In genomic region chr1:107523061-107523460, GRCh38 we compare ENCODE assay signal across 16 cellular contexts.
A peak's percentile ranks its signal among the peaks of the same experiment; 100 is the strongest.
DNase-seq lines count a peak whose midpoint lies in the region; ATAC-seq, FAIRE-seq and TF ChIP-seq lines count a peak whose summit lies in the region.
"Had no signal": no experiment of that assay in that cellular context is flagged by ENCODE, and none has a peak within 500 bp of the region (broad histone marks: within the 10 kb centered on the region; RNA-seq: fewer than 3 reads in every experiment).

No MANE protein-coding gene starts in this region.

- H3K4me3 Mint-ChIP-seq in H9 (no peak overlapping the region), nephron progenitor cell (no peak overlapping the region), mesothelial cell of epicardium (no peak overlapping the region)

- WGBS in H9 (ENCODE audit: extremely low coverage, insufficient read length, low lambda C conversion rate) = no CpG with 5 or more reads among the region's 4 CpGs
- WGBS in H1 (ENCODE audit: extremely low coverage in 1 of 2, insufficient coverage in 1 of 2, insufficient read length in 1 of 2, insufficient replicate concordance in 2 of 2, low coverage in 1 of 2, low lambda C conversion rate in 2 of 2, missing lambda C conversion rate in 1 of 2), 2 experiments = 72% methylated on average over 4 of the region's 4 CpGs; no CpG with 5 or more reads in 1 of the 2 experiments

- no peak overlapping the region for H3K14ac ChIP-seq in H9 (ENCODE audit: insufficient read depth, low read length)
- no peak overlapping the region for H3K14ac ChIP-seq in H1 (ENCODE audit: insufficient read length)

- no peak overlapping the region for H2AFZ ChIP-seq in H9 (ENCODE audit: low read length)
- H2AFZ ChIP-seq in H1 (ENCODE audit: low read length) = no peak overlapping the region

- H3K27me3 ChIP-seq in DOHH2 (ENCODE audit: control insufficient read depth, low read length) = no peaks in the 10 kb centered on the region
- H3K27me3 ChIP-seq in H9 (ENCODE audit: insufficient read depth, low read length) = no peaks in the 10 kb centered on the region
- H3K27me3 ChIP-seq in H1 (replicated peaks in 1 of 4; ENCODE audit: control insufficient read depth in 3 of 4, extremely low read depth in 1 of 4, insufficient read depth in 3 of 4, low read length in 3 of 4) = no peaks in the 10 kb centered on the region
- H3K27me3 ChIP-seq: BLaER1 had no signal

- peaks cover 58% of the 10 kb centered on the region for H3K4me1 ChIP-seq in DOHH2 (ENCODE audit: control insufficient read depth, low read length)
- no peaks in the 10 kb centered on the region for H3K4me1 ChIP-seq in H9 (ENCODE audit: insufficient read depth, low read length)
- H3K4me1 ChIP-seq in H1 (replicated peaks in 1 of 4; ENCODE audit: control insufficient read depth in 3 of 4, insufficient read depth in 4 of 4, low read length in 3 of 4) = peaks cover 0 to 10% (median 7%) of the 10 kb centered on the region in 4 experiments; a peak in 4 of 7 replicates
- H3K4me1 ChIP-seq: Caco-2 had no signal

- no peak overlapping the region for H2BK20ac ChIP-seq in H9 (ENCODE audit: low read depth, low read length, poor library complexity, severe bottlenecking)
- H2BK20ac ChIP-seq in H1 (ENCODE audit: low read length) = no peak overlapping the region

- FAIRE-seq in H1 (lab: Jason Lieb, UNC) = no peak
- FAIRE-seq: GM12878, GM18507, GM19239 had no signal

- CTCF ChIA-PET in H1 (lab: Charles Lee; ENCODE audit: partially characterized antibody) = interaction anchor here (0.7 to 1.7 kb wide), 9 partner anchors 9 to 325 kb away, joined by 3 to 5 read pairs (median 3); no protein-coding TSS in a partner anchor

- no peak for TF ChIP-seq EP300 in H1 (IDR thresholded peaks at IDR 0.05; ENCODE audit: borderline replicate concordance in 1 of 2, low read depth in 2 of 2, low read length in 2 of 2)

- H3K4me1 Mint-ChIP-seq in H9 (peaks cover 31 to 36% of the 10 kb centered on the region in 2 experiments), nephron progenitor cell (no peaks in the 10 kb centered on the region), mesothelial cell of epicardium (peaks cover 12% of the 10 kb centered on the region)
- H3K4me1 Mint-ChIP-seq: CD8-positive, alpha-beta memory T cell had no signal

- H2BK12ac ChIP-seq in H9 (ENCODE audit: insufficient read length, low read depth, low read length) = no peak overlapping the region
- no peak overlapping the region for H2BK12ac ChIP-seq in H1 (ENCODE audit: low read depth, low read length)

- H2BK120ac ChIP-seq in H9 (ENCODE audit: low read depth, low read length, poor library complexity, severe bottlenecking) = no peak overlapping the region
- no peak overlapping the region for H2BK120ac ChIP-seq in H1 (replicated peaks; ENCODE audit: low read depth, low read length)

- H4K8ac ChIP-seq in H9 (replicated peaks; ENCODE audit: insufficient read length, low read depth, low read length) (no peak overlapping the region), H1 (ENCODE audit: extremely low read depth, insufficient read depth, low read length) (no peak overlapping the region)

- no peaks in the 10 kb centered on the region for H3K9me2 ChIP-seq in DOHH2 (replicated peaks; ENCODE audit: control insufficient read depth, low read length)

- peak; percentile 16 for TF ChIP-seq CTCF in DOHH2 (IDR thresholded peaks at IDR 0.05; ENCODE audit: low read depth, low read length, poor library complexity, severe bottlenecking)
- TF ChIP-seq CTCF in H9 (conservative IDR thresholded peaks at IDR 0.05) = 0 out of 3 replicates have a peak, but pooled peaks have one; percentile 14
- no peak for TF ChIP-seq CTCF in H1 (IDR thresholded peaks at IDR 0.05; ENCODE audit: control extremely low read depth in 1 of 3, insufficient read depth in 1 of 3, low read depth in 1 of 3, low read length in 3 of 3)
- no peak for TF ChIP-seq CTCF in nephron progenitor cell (IDR thresholded peaks at IDR 0.05)
- TF ChIP-seq CTCF in mesothelial cell of epicardium (IDR thresholded peaks at IDR 0.05; ENCODE audit: unreplicated experiment) = no peak

- H3K9ac ChIP-seq in H9 (ENCODE audit: extremely low read depth, insufficient read length, low read length) (no peak overlapping the region), H1 (replicated peaks in 1 of 4; ENCODE audit: extremely low read depth in 1 of 4, low read depth in 3 of 4, low read length in 3 of 4) (no peak overlapping the region)
- H3K9ac ChIP-seq: BLaER1 had no signal

- H3K4me3 ChIP-seq in DOHH2 (ENCODE audit: low read length) (no peak overlapping the region), H1 (ENCODE audit: extremely low read depth in 1 of 4, insufficient read depth in 2 of 4, low read depth in 3 of 4, low read length in 4 of 4) (no peak overlapping the region)
- H3K4me3 ChIP-seq: BLaER1, GM12878 had no signal

- no peaks in the 10 kb centered on the region for H3K79me1 ChIP-seq in H9 (ENCODE audit: insufficient read depth, low read depth, low read length, poor library complexity, severe bottlenecking)
- H3K79me1 ChIP-seq in H1 (ENCODE audit: low read depth, low read length) = no peaks in the 10 kb centered on the region

- H4K20me1 ChIP-seq in DOHH2 (ENCODE audit: control insufficient read depth, insufficient read depth, low read depth, low read length) = no peaks in the 10 kb centered on the region
- H4K20me1 ChIP-seq in H9 (ENCODE audit: control insufficient read depth, insufficient read depth, insufficient read length) = no peaks in the 10 kb centered on the region
- H4K20me1 ChIP-seq in H1 (replicated peaks in 1 of 2; ENCODE audit: control insufficient read depth in 1 of 2, insufficient read depth in 2 of 2, low read length in 2 of 2) = no peaks in the 10 kb centered on the region
- H4K20me1 ChIP-seq: BLaER1 had no signal

- no peak overlapping the region for H4K91ac ChIP-seq in H9 (ENCODE audit: insufficient read length, low read depth, low read length)
- no peak overlapping the region for H4K91ac ChIP-seq in H1 (replicated peaks; ENCODE audit: insufficient read length, low read length)

- no peak for ATAC-seq in GM19035 (IDR thresholded peaks at IDR 0.05; ENCODE audit: unreplicated experiment)
- ATAC-seq: GM12878 had no signal

- H3K4me2 ChIP-seq in DOHH2 (ENCODE audit: low read length) (no peak overlapping the region), H9 (ENCODE audit: insufficient read depth, insufficient read length, low read length) (no peak overlapping the region), H1 (ENCODE audit: insufficient read depth in 1 of 2, low read depth in 2 of 2, low read length in 2 of 2) (no peak overlapping the region)
- H3K4me2 ChIP-seq: BLaER1 had no signal

- H3T11ph ChIP-seq in H9 (ENCODE audit: low read length) = no peak overlapping the region

- H3F3A ChIP-seq in DOHH2 (ENCODE audit: control insufficient read depth, insufficient read depth) = peaks cover 6% of the 10 kb centered on the region; the same call in 1 of the 2 replicates

- H3K9me3 ChIP-seq in DOHH2 (ENCODE audit: control insufficient read depth, insufficient read depth, low read length) (no peaks in the 10 kb centered on the region), H9 (ENCODE audit: control insufficient read depth, low read depth, low read length) (no peaks in the 10 kb centered on the region), H1 (ENCODE audit: insufficient read depth in 2 of 2, low read depth in 1 of 2, low read length in 1 of 2) (no peaks in the 10 kb centered on the region)
- H3K9me3 ChIP-seq: Caco-2 had no signal

- H3K27ac ChIP-seq in DOHH2 (ENCODE audit: low read depth, low read length) (peak overlapping the region; percentile 63; the same call in 1 of the 2 replicates), H9 (ENCODE audit: insufficient read length, low read depth, low read length) (no peak overlapping the region), H1 (ENCODE audit: low read depth, low read length) (no peak overlapping the region)
- H3K27ac ChIP-seq: BLaER1 had no signal

- no peak overlapping the region for H3K56ac ChIP-seq in H9 (ENCODE audit: insufficient read length, low read depth, low read length)
- no peak overlapping the region for H3K56ac ChIP-seq in H1 (replicated peaks; ENCODE audit: insufficient read length, low read depth, low read length)

- H3K4ac ChIP-seq in H9 (ENCODE audit: low read depth, low read length) (no peak overlapping the region), H1 (replicated peaks; ENCODE audit: insufficient read length, low read depth, low read length) (no peak overlapping the region)

- H3K18ac ChIP-seq in H9 (ENCODE audit: insufficient read length, low read depth, low read length) (no peak overlapping the region), H1 (ENCODE audit: extremely low read depth, low read length) (no peak overlapping the region)

- H3K36me3 Mint-ChIP-seq in H9 (ENCODE audit: insufficient read depth in 1 of 3, low read depth in 3 of 3) (no peaks in the 10 kb centered on the region), nephron progenitor cell (ENCODE audit: low read depth) (no peaks in the 10 kb centered on the region), mesothelial cell of epicardium (no peaks in the 10 kb centered on the region)
- H3K36me3 Mint-ChIP-seq: CD8-positive, alpha-beta memory T cell had no signal

- peaks cover 0 to 3% of the 10 kb centered on the region in 2 experiments; a peak in 2 of 5 replicates for H3K9me3 Mint-ChIP-seq in H9
- no peaks in the 10 kb centered on the region for H3K9me3 Mint-ChIP-seq in nephron progenitor cell
- H3K9me3 Mint-ChIP-seq in mesothelial cell of epicardium = no peaks in the 10 kb centered on the region
- H3K9me3 Mint-ChIP-seq: CD8-positive, alpha-beta memory T cell had no signal

- H3K23ac ChIP-seq in H9 (ENCODE audit: insufficient read length, low read depth, low read length) (no peak overlapping the region), H1 (ENCODE audit: insufficient read length) (no peak overlapping the region)

- H2AK5ac ChIP-seq in H9 (ENCODE audit: insufficient read length, low read length) = no peak overlapping the region
- no peak overlapping the region for H2AK5ac ChIP-seq in H1 (ENCODE audit: low read depth, low read length)

- H2BK15ac ChIP-seq in H9 (ENCODE audit: low read depth, low read length) = no peak overlapping the region
- H2BK15ac ChIP-seq in H1 (ENCODE audit: low read length) = no peak overlapping the region

- no peak for TF ChIP-seq POLR2A in H1 (IDR thresholded peaks at IDR 0.05; ENCODE audit: control extremely low read depth in 1 of 2, low read depth in 2 of 2, low read length in 2 of 2)

- POLR2A ChIA-PET in H1 (lab: Charles Lee; ENCODE audit: partially characterized antibody) = no interaction called here

- H3K36me3 ChIP-seq in DOHH2 (ENCODE audit: control insufficient read depth, low read length) (no peaks in the 10 kb centered on the region; the same call in 1 of the 2 replicates), H1 (ENCODE audit: control insufficient read depth in 2 of 4, insufficient read depth in 4 of 4, low read length in 3 of 4) (no peaks in the 10 kb centered on the region)
- H3K36me3 ChIP-seq: BLaER1 had no signal

- H4K5ac ChIP-seq in H9 (ENCODE audit: insufficient read length, low read depth, low read length) (no peak overlapping the region), H1 (ENCODE audit: insufficient read length, low read depth, low read length) (no peak overlapping the region)

- H3K79me2 ChIP-seq in DOHH2 (ENCODE audit: control insufficient read depth, low read length) (no peaks in the 10 kb centered on the region), H9 (ENCODE audit: insufficient read depth, low read length) (no peaks in the 10 kb centered on the region), H1 (ENCODE audit: control insufficient read depth in 1 of 2, insufficient read depth in 2 of 2, low read length in 2 of 2) (no peaks in the 10 kb centered on the region)

- peak overlapping the region in 2 of 3 experiments; percentile 25 to 26; a peak in 3 of 7 replicates for H3K27ac Mint-ChIP-seq in H9
- peak overlapping the region; percentile 36 for H3K27ac Mint-ChIP-seq in nephron progenitor cell
- no peak overlapping the region for H3K27ac Mint-ChIP-seq in mesothelial cell of epicardium
- H3K27ac Mint-ChIP-seq: CD8-positive, alpha-beta memory T cell had no signal

- peak; percentile 7 to 21; a peak in 1 of 4 replicates for TF ChIP-seq RAD21 in H1 (IDR thresholded peaks at IDR 0.05 in 1 of 2, conservative IDR thresholded peaks at IDR 0.05 in 1 of 2; ENCODE audit: low read depth in 2 of 2, low read length in 2 of 2)

- DNase-seq in H9 (peak; percentile 37), H1 (ENCODE audit: low read depth in 1 of 2, low spot score in 2 of 2) (no peak), nephron progenitor cell (no peak), mesothelial cell of epicardium (ENCODE audit: low spot score in 2 of 2, unreplicated experiment in 2 of 2) (no peak), NCI-H226 (no peak)
- DNase-seq: 8988T; AML-193; Caco-2; CD8-positive, alpha-beta memory T cell; DND-41 had no signal

- H3K23me2 ChIP-seq in H9 (ENCODE audit: insufficient read length, low read depth, low read length, poor library complexity, severe bottlenecking) (no peaks in the 10 kb centered on the region), H1 (ENCODE audit: low read depth, low read length) (no peaks in the 10 kb centered on the region)

- H2BK5ac ChIP-seq in H9 (ENCODE audit: insufficient read length, low read length) (no peak overlapping the region), H1 (ENCODE audit: low read depth, low read length) (no peak overlapping the region)

- no peaks in the 10 kb centered on the region for H3K27me3 Mint-ChIP-seq in H9 (ENCODE audit: low read depth)
- H3K27me3 Mint-ChIP-seq in nephron progenitor cell (ENCODE audit: low read depth, poor library complexity) = no peaks in the 10 kb centered on the region
- H3K27me3 Mint-ChIP-seq in mesothelial cell of epicardium (ENCODE audit: low read depth) = no peaks in the 10 kb centered on the region

Comparison
In these comparisons a context has a peak if more than half of its experiments do, and no peak if none do; other contexts are left out.
1. CTCF ChIP-seq: peak in DOHH2 (single experiment) and H9 (single experiment); none in H1 (0 of 3), nephron progenitor cell (single experiment) and mesothelial cell of epicardium (single experiment).